8 cellular contexts compared by ENCODE assay signal in the genomic region with DNA sequence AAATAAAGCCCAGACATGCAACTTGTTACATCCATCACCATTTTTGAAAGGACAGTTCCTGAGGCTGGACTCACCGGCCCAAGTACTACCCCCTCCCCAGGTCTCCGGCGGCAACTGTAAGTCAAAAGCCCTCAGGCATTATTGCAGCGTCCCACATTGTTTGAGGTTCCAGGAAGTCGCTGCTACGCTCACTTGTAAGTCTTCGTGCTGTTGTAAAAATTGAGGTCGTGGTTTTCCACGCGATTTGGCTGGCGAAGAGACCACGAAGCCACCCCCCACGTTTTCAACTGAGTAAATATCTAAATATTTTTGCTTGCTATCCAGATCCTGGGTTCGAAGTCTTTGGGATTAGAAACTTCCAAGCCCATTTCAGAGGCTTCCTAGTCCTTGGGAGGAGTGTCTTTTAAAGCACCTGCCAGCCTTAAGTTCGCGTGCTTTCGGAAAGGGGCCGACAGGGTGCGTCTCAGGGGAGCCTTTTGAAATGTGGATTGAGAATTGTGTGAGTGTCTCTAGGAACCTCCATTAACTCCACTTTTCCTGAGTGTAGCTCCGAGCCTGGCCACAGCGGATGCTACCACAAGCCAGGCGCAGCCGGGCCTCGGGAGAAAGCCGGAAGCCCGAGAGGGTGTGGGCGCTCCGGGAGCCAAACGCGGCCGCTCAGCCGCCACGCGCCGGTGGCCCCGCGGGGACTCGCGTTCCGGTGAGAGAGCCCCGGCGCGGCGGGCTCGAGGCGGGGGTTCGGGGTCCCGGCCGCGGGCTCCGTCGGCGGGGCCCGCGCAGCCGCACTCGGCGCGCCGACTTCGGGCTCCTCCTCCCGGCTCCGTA. TPM values are rescaled to one million over a fixed set of nuclear protein-coding genes. Genes with fewer than 3 reads are reported as not detected.
DNase-seq lines count a peak whose midpoint lies in the region; ATAC-seq and TF ChIP-seq lines count a peak whose summit lies in the region.

A gene with protein sequence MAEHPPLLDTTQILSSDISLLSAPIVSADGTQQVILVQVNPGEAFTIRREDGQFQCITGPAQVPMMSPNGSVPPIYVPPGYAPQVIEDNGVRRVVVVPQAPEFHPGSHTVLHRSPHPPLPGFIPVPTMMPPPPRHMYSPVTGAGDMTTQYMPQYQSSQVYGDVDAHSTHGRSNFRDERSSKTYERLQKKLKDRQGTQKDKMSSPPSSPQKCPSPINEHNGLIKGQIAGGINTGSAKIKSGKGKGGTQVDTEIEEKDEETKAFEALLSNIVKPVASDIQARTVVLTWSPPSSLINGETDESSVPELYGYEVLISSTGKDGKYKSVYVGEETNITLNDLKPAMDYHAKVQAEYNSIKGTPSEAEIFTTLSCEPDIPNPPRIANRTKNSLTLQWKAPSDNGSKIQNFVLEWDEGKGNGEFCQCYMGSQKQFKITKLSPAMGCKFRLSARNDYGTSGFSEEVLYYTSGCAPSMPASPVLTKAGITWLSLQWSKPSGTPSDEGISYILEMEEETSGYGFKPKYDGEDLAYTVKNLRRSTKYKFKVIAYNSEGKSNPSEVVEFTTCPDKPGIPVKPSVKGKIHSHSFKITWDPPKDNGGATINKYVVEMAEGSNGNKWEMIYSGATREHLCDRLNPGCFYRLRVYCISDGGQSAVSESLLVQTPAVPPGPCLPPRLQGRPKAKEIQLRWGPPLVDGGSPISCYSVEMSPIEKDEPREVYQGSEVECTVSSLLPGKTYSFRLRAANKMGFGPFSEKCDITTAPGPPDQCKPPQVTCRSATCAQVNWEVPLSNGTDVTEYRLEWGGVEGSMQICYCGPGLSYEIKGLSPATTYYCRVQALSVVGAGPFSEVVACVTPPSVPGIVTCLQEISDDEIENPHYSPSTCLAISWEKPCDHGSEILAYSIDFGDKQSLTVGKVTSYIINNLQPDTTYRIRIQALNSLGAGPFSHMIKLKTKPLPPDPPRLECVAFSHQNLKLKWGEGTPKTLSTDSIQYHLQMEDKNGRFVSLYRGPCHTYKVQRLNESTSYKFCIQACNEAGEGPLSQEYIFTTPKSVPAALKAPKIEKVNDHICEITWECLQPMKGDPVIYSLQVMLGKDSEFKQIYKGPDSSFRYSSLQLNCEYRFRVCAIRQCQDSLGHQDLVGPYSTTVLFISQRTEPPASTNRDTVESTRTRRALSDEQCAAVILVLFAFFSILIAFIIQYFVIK (plus strand): TSS at position 812 of the 825 bp plus-strand sequence. CDS start 30,279 bp downstream, outside the sequence.

- peaks cover 21 to 26% of the 10 kb centered on the region in 2 donors for H3K9me3 Mint-ChIP-seq in stimulated activated naive B cell treated with anti-CD40 and anti-IgM and Interleukin-4, amounts not matched to agents 10 μg/mL and 1 μg/mL and 100 μg/mL, for 72 hours

- peak within 1 kb of the TSS; percentile 90 for H3K27ac ChIP-seq in 22Rv1

- H3K36me3 Mint-ChIP-seq in stimulated activated naive B cell treated with anti-CD40 and anti-IgM and Interleukin-4, amounts not matched to agents 10 μg/mL and 1 μg/mL and 100 μg/mL, for 72 hours, result peaks cover 15 to 18% of the 10 kb centered on the region in 2 donors

- DNase-seq in GM12864 (ENCODE audit: low read depth) (no peak), NCI-H526 treated with DMSO at 0.1 percent for 48 hours (lab: John Stamatoyannopoulos, UW) (peak; percentile 84), epithelial cell of proximal tubule (ENCODE audit: low read depth) (no peak), mucosa of gallbladder (ENCODE audit: low spot score) (peak; percentile 26)
- peak; percentile 13 to 30 for DNase-seq in activated CD8-positive, alpha-beta memory T cell treated with anti-CD3 and anti-CD28 coated beads for 4 hours (ENCODE audit: low read depth in 2 of 2)
- peak; percentile 29 for DNase-seq in stimulated activated naive B cell treated with anti-CD40 and anti-IgM and Interleukin-4, amounts not matched to agents 10 μg/mL and 1 μg/mL and 100 μg/mL, for 72 hours

- H3K27me3 Mint-ChIP-seq in stimulated activated naive B cell treated with anti-CD40 and anti-IgM and Interleukin-4, amounts not matched to agents 10 μg/mL and 1 μg/mL and 100 μg/mL, for 72 hours, result peaks cover 4 to 6% of the 10 kb centered on the region in 2 donors

- H3K4me1 Mint-ChIP-seq in stimulated activated naive B cell treated with anti-CD40 and anti-IgM and Interleukin-4, amounts not matched to agents 10 μg/mL and 1 μg/mL and 100 μg/mL, for 72 hours, result peaks cover 15 to 49% of the 10 kb centered on the region in 2 donors

- ATAC-seq in HG02973 (IDR thresholded peaks at IDR 0.05; ENCODE audit: unreplicated experiment), result peak; percentile 8
- peak; percentile 24 to 28 for ATAC-seq in stimulated activated naive B cell treated with anti-CD40 and anti-IgM and Interleukin-4, amounts not matched to agents 10 μg/mL and 1 μg/mL and 100 μg/mL, for 72 hours (replicated peaks)

- peak within 1 kb of the TSS; percentile 98 for H3K27ac Mint-ChIP-seq in stimulated activated naive B cell treated with anti-CD40 and anti-IgM and Interleukin-4, amounts not matched to agents 10 μg/mL and 1 μg/mL and 100 μg/mL, for 72 hours

- peak within 1 kb of the TSS; percentile 88 for H3K4me3 ChIP-seq in GM12864 (ENCODE audit: low read depth, low read length)
- peak within 1 kb of the TSS; percentile 72 for H3K4me3 ChIP-seq in epithelial cell of proximal tubule (ENCODE audit: low read depth, low read length)

- TF ChIP-seq CTCF in 22Rv1 (IDR thresholded peaks at IDR 0.05) (no peak), GM12864 (IDR thresholded peaks at IDR 0.05; ENCODE audit: low read depth, low read length, missing control alignments) (peak; percentile 3), epithelial cell of proximal tubule (conservative IDR thresholded peaks at IDR 0.05; ENCODE audit: low read depth, low read length) (peak; percentile 12)

- peak within 1 kb of the TSS; percentile 97 to 100 for H3K4me3 Mint-ChIP-seq in stimulated activated naive B cell treated with anti-CD40 and anti-IgM and Interleukin-4, amounts not matched to agents 10 μg/mL and 1 μg/mL and 100 μg/mL, for 72 hours

RNA-seq across cellular contexts. Expression of the gene that starts here (rescaled TPM):
- total RNA-seq in epithelial cell of proximal tubule (27.2 and 32.8 TPM in 2 replicates), mucosa of gallbladder (74.6 TPM)

Comparison
In these comparisons a context has a peak if more than half of its experiments do, and no peak if none do; other contexts are left out.
1. DNase-seq: peak in NCI-H526 treated with DMSO at 0.1 percent for 48 hours (single experiment), activated CD8-positive, alpha-beta memory T cell treated with anti-CD3 and anti-CD28 coated beads for 4 hours (2 of 2), mucosa of gallbladder (single experiment) and stimulated activated naive B cell treated with anti-CD40 and anti-IgM and Interleukin-4, amounts not matched to agents 10 μg/mL and 1 μg/mL and 100 μg/mL, for 72 hours (single experiment); none in GM12864 (single experiment) and epithelial cell of proximal tubule (single experiment).